Comparison of ENCODE assay signal across 8 cellular contexts in genomic region chr13:28754698-28755545, GRCh38. TPM values are rescaled to one million over a fixed set of nuclear protein-coding genes. Genes with fewer than 3 reads are reported as not detected.
DNase-seq lines count a peak whose midpoint lies in the region; ATAC-seq, FAIRE-seq and TF ChIP-seq lines count a peak whose summit lies in the region.

No MANE protein-coding gene starts in this region.

- H3K9ac ChIP-seq in HepG2 (ENCODE audit: insufficient read depth, low read depth, low read length), result no peak overlapping the region

- no peak for TF ChIP-seq RAD21 in HepG2 (CRISPR knock-in tag; IDR thresholded peaks at IDR 0.05)

- peak overlapping the region in 4 of 8 donors; percentile 31 to 77 (median 42) for H3K27ac Mint-ChIP-seq in CD8-positive, alpha-beta memory T cell

- TF ChIP-seq EP300 in HepG2 (IDR thresholded peaks at IDR 0.05; ENCODE audit: low read depth in 2 of 2, low read length in 2 of 2) (no peak), HepG2 (CRISPR knock-in tag; IDR thresholded peaks at IDR 0.05; ENCODE audit: borderline replicate concordance) (no peak)

- H3K36me3 Mint-ChIP-seq in CD8-positive, alpha-beta memory T cell, result peaks cover 0 to 24% (median 0%) of the 10 kb centered on the region in 3 donors

- no peak for FAIRE-seq in HepG2 (lab: Jason Lieb, UNC)

- H3K4me2 ChIP-seq in HepG2 (ENCODE audit: low read depth, low read length), result peak overlapping the region; percentile 12; the same call in 1 of the 2 replicates

- POLR2A ChIA-PET in CD8-positive, alpha-beta memory T cell (lab: Charles Lee), result no interaction called here
- POLR2A ChIA-PET in HepG2 (lab: Yijun Ruan, JAX), result interaction anchor here (0.6 kb wide), 1 partner anchor 790 kb away, joined by 6 read pairs; no protein-coding TSS in a partner anchor

- no peaks in the 10 kb centered on the region for H3K79me2 ChIP-seq in HepG2 (ENCODE audit: insufficient read depth, low read length)

- intact Hi-C loops in body of pancreas (cut with DNase I), result no loop called here
- intact Hi-C loops in HepG2 (cut with micrococcal nuclease; ENCODE audit: unreplicated experiment), result no loop called here

- in situ Hi-C loops in HepG2 (cut with HindIII; ENCODE audit: extremely low pct_ligation_motif_present, low pct_unique_long_range_greater_than_20kb), result no loop called here

- BruUV-seq in HepG2 (replicated peaks; lab: Mats Ljungman, UMichigan), result no TSS peak

- peak overlapping the region in 5 of 7 donors; percentile 30 to 72 (median 60) for H3K4me3 Mint-ChIP-seq in CD8-positive, alpha-beta memory T cell

- no peaks in the 10 kb centered on the region for H3K36me3 ChIP-seq in CD8-positive, alpha-beta memory T cell (ENCODE audit: insufficient read depth, low read length)
- H3K36me3 ChIP-seq in body of pancreas (replicated peaks in 1 of 2; ENCODE audit: insufficient read depth in 1 of 2, low read depth in 2 of 2) (no peaks in the 10 kb centered on the region), HepG2 (replicated peaks in 1 of 2; ENCODE audit: control insufficient read depth in 1 of 2, insufficient read depth in 2 of 2, low read length in 2 of 2) (no peaks in the 10 kb centered on the region)

- H2AFZ ChIP-seq in HepG2 (ENCODE audit: low read length), result peak overlapping the region; percentile 78

- H3K4me1 Mint-ChIP-seq in CD8-positive, alpha-beta memory T cell, result peaks cover 5 to 12% (median 7%) of the 10 kb centered on the region in 3 donors

- peak overlapping the region; percentile 27 for H3K27ac ChIP-seq in CD8-positive, alpha-beta memory T cell (ENCODE audit: low read depth, low read length)
- H3K27ac ChIP-seq in body of pancreas (peak overlapping the region in 2 of 4 donors; percentile 6 to 35), HepG2 (ENCODE audit: extremely low read length, insufficient read depth, low read length) (no peak overlapping the region)

- H3K4me3 ChIP-seq in CD8-positive, alpha-beta memory T cell (ENCODE audit: low read length), result peak overlapping the region; percentile 11
- H3K4me3 ChIP-seq in body of pancreas (no peak overlapping the region), HepG2 (replicated peaks in 1 of 3; ENCODE audit: insufficient read depth in 1 of 3, low read depth in 2 of 3, low read length in 3 of 3) (no peak overlapping the region)

- no peak for DNase-seq in CD8-positive, alpha-beta memory T cell
- DNase-seq in LoVo (ENCODE audit: low spot score) (peak; percentile 71), body of pancreas (peak in 2 of 4 donors; percentile 11 to 23), HepG2 (ENCODE audit: low spot score) (peak; percentile 11), NCI-H2107 treated with DMSO at 0.1 percent for 48 hours (lab: John Stamatoyannopoulos, UW; ENCODE audit: unreplicated experiment) (no peak), NCI-H1694 (lab: John Stamatoyannopoulos, UW) (no peak), activated gamma-delta T cell (lab: John Stamatoyannopoulos, UW) (no peak)
- DNase-seq in activated CD8-positive, alpha-beta memory T cell treated with anti-CD3 and anti-CD28 coated beads, Interleukin-2, amount 50 U/mL, for 48 hours, result no peak

- no peaks in the 10 kb centered on the region for H3K9me3 ChIP-seq in CD8-positive, alpha-beta memory T cell (ENCODE audit: low read length)
- no peaks in the 10 kb centered on the region for H3K9me3 ChIP-seq in body of pancreas
- H3K9me3 ChIP-seq in HepG2 (ENCODE audit: low read length), result peaks cover 20% of the 10 kb centered on the region

- TF ChIP-seq CTCF in body of pancreas (IDR thresholded peaks at IDR 0.05), result no peak
- TF ChIP-seq CTCF in HepG2 (CRISPR knock-in tag; IDR thresholded peaks at IDR 0.05), result no peak

- H3K4me1 ChIP-seq in CD8-positive, alpha-beta memory T cell (ENCODE audit: insufficient read depth, low read length), result peaks cover 12% of the 10 kb centered on the region
- H3K4me1 ChIP-seq in body of pancreas (peaks cover 3% of the 10 kb centered on the region), HepG2 (ENCODE audit: insufficient read depth, low read length) (no peaks in the 10 kb centered on the region)

- ATAC-seq in body of pancreas, result peak; percentile 52
- no peak; the same call in 1 of the 3 replicates for ATAC-seq in HepG2

- 61 to 82% methylated on average over 27 to 32 of the region's 32 CpGs for WGBS in body of pancreas, 2 donors
- 78% methylated on average over 20 of the region's 32 CpGs for WGBS in HepG2 (ENCODE audit: low lambda C conversion rate)

- CTCF ChIA-PET in CD8-positive, alpha-beta memory T cell (lab: Charles Lee), result no interaction called here
- CTCF ChIA-PET in HepG2 (lab: Yijun Ruan, JAX; ENCODE audit: low intra/inter-chr PET ratio, low total read pairs), result no interaction called here

- H3K9me3 Mint-ChIP-seq in CD8-positive, alpha-beta memory T cell, result peaks cover 17 to 22% (median 20%) of the 10 kb centered on the region in 5 donors

- TF ChIP-seq POLR2A in body of pancreas (IDR thresholded peaks at IDR 0.05) (no peak), HepG2 (IDR thresholded peaks at IDR 0.05; ENCODE audit: insufficient read depth in 1 of 2, low read depth in 2 of 2, low read length in 2 of 2) (no peak)

- no peaks in the 10 kb centered on the region for H4K20me1 ChIP-seq in HepG2 (ENCODE audit: insufficient read depth, low read length)

- H3K27me3 ChIP-seq in CD8-positive, alpha-beta memory T cell (ENCODE audit: insufficient read depth, low read length, poor library complexity, severe bottlenecking), result no peaks in the 10 kb centered on the region
- H3K27me3 ChIP-seq in body of pancreas (no peaks in the 10 kb centered on the region), HepG2 (ENCODE audit: control insufficient read depth in 1 of 2, insufficient read depth in 2 of 2, low read length in 2 of 2) (no peaks in the 10 kb centered on the region; a peak in 1 of 5 replicates)

- peaks cover 6 to 10% of the 10 kb centered on the region in 2 donors for H3K27me3 Mint-ChIP-seq in CD8-positive, alpha-beta memory T cell

TF ChIP-seq in HepG2, 621 proteins besides CTCF, POLR2A, EP300 and RAD21:
- TF ChIP-seq ZNF652 (CRISPR knock-in tag; IDR thresholded peaks at IDR 0.05; ENCODE audit: borderline replicate concordance, low read depth) (peak; percentile 63; the same call in 1 of the 2 replicates), HCFC1 (IDR thresholded peaks at IDR 0.05; ENCODE audit: low read depth, low read length) (no peak), GABPA (IDR thresholded peaks at IDR 0.05; ENCODE audit: low read depth, low read length) (no peak), GABPA (CRISPR knock-in tag; IDR thresholded peaks at IDR 0.05; ENCODE audit: low read depth) (peak; percentile 35; the same call in 1 of the 2 replicates), GABPB1 (CRISPR knock-in tag; IDR thresholded peaks at IDR 0.05) (peak; percentile 14; the same call in 1 of the 2 replicates), ZNF207 (IDR thresholded peaks at IDR 0.05; ENCODE audit: borderline replicate concordance) (no peak)
- TF ChIP-seq, protein P1, sequence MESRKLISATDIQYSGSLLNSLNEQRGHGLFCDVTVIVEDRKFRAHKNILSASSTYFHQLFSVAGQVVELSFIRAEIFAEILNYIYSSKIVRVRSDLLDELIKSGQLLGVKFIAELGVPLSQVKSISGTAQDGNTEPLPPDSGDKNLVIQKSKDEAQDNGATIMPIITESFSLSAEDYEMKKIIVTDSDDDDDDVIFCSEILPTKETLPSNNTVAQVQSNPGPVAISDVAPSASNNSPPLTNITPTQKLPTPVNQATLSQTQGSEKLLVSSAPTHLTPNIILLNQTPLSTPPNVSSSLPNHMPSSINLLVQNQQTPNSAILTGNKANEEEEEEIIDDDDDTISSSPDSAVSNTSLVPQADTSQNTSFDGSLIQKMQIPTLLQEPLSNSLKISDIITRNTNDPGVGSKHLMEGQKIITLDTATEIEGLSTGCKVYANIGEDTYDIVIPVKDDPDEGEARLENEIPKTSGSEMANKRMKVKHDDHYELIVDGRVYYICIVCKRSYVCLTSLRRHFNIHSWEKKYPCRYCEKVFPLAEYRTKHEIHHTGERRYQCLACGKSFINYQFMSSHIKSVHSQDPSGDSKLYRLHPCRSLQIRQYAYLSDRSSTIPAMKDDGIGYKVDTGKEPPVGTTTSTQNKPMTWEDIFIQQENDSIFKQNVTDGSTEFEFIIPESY (CRISPR knock-in tag; IDR thresholded peaks at IDR 0.05), result peak; percentile 77
TF ChIP-seq in HepG2: peak in this region for 4.

RNA-seq across cellular contexts. Expression of gene SLC46A3, which starts 36.2 kb away (rescaled TPM):
- total RNA-seq in CD8-positive, alpha-beta memory T cell, result 1 to 10 TPM; 4.9 to 5.1 TPM
- polyA plus RNA-seq in CD8-positive, alpha-beta memory T cell, result 24.9 TPM
- total RNA-seq in body of pancreas (10 to 100 TPM in 1 of 2 donors, 1 to 10 TPM in 1; 6.6 to 11.7 TPM), HepG2 (2016; rRNA removed; fragmentation: Illumina TruSeq; extraction: Trizol) (not detected in 2 replicates)
- not detected in 2 replicates for total RNA-seq in HepG2 (2016; cell fraction: cytosol; rRNA removed; fragmentation: Illumina TruSeq; extraction: Trizol; ENCODE audit: low read depth)
- not detected in 2 replicates for total RNA-seq in HepG2 (2016; cell fraction: insoluble cytoplasmic fraction; rRNA removed; fragmentation: Illumina TruSeq; extraction: Trizol)
- total RNA-seq in HepG2 (2016; cell fraction: membrane; rRNA removed; fragmentation: Illumina TruSeq; extraction: Trizol), result not detected in 2 replicates
- total RNA-seq in HepG2 (2016; cell fraction: nucleus; rRNA removed; fragmentation: Illumina TruSeq; extraction: Trizol), result not detected in 2 replicates
- polyA plus RNA-seq in HepG2 (2011; rRNA removed), result not detected in 2 replicates
- polyA plus RNA-seq in HepG2 (2011; cell fraction: cytosol; rRNA removed), result not detected in 2 replicates
- polyA plus RNA-seq in HepG2 (2011; cell fraction: nucleus; rRNA removed), result not detected in 2 replicates
- not detected in 2 replicates for polyA plus RNA-seq in HepG2 (2012)
- not detected in 2 replicates for polyA plus RNA-seq in HepG2 (2016; cell fraction: cytosol; fragmentation: Illumina TruSeq; extraction: Trizol; ENCODE audit: low read depth)
- polyA plus RNA-seq in HepG2 (2016; cell fraction: insoluble cytoplasmic fraction; fragmentation: Illumina TruSeq; extraction: Trizol; ENCODE audit: low read depth), result not detected in 2 replicates
- not detected in 2 replicates for polyA plus RNA-seq in HepG2 (2016; cell fraction: membrane; fragmentation: Illumina TruSeq; extraction: Trizol; ENCODE audit: low read depth)
- not detected in 2 replicates for polyA plus RNA-seq in HepG2 (2016; cell fraction: nucleus; fragmentation: Illumina TruSeq; extraction: Trizol; ENCODE audit: insufficient read depth, low read depth)
- not detected in 2 replicates for polyA minus RNA-seq in HepG2 (2011; rRNA and poly(A)+ RNA removed; ENCODE audit: low replicate concordance)
- polyA minus RNA-seq in HepG2 (2011; cell fraction: cytosol; rRNA and poly(A)+ RNA removed), result not detected in 2 replicates
- not detected in 2 replicates for polyA minus RNA-seq in HepG2 (2011; cell fraction: nucleus; rRNA and poly(A)+ RNA removed)

Comparison
In these comparisons a context has a peak if more than half of its experiments do, and no peak if none do; other contexts are left out.
1. DNase-seq: peak in LoVo (single experiment) and HepG2 (single experiment); none in CD8-positive, alpha-beta memory T cell (0 of 5), NCI-H2107 treated with DMSO at 0.1 percent for 48 hours (single experiment), NCI-H1694 (single experiment), activated CD8-positive, alpha-beta memory T cell treated with anti-CD3 and anti-CD28 coated beads, Interleukin-2, amount 50 U/mL, for 48 hours (single experiment) and activated gamma-delta T cell (single experiment).